Comparison of ENCODE assay signal across 8 cellular contexts in genomic region chrX:69285881-69286545, GRCh38.
A peak's percentile ranks its signal among the peaks of the same experiment; 100 is the strongest.
DNase-seq lines count a peak whose midpoint lies in the region; ATAC-seq and TF ChIP-seq lines count a peak whose summit lies in the region.

No MANE protein-coding gene starts in this region.

- CTCF ChIA-PET in CD8-positive, alpha-beta memory T cell (lab: Charles Lee) = interaction anchor here (1.3 to 2.1 kb wide), 3 partner anchors 452 to 463 kb away, joined by 3 to 8 read pairs (median 4); partner anchors contain the start of gene EFNB1
- CTCF ChIA-PET in naive thymus-derived CD4-positive, alpha-beta T cell (lab: Charles Lee) = interaction anchor here (0.8 to 1.6 kb wide), 3 partner anchors 458 to 847 kb away, joined by 3 to 8 read pairs (median 4); partner anchors contain the start of genes EFNB1 and IGBP1

- POLR2A ChIA-PET in CD8-positive, alpha-beta memory T cell (lab: Charles Lee) = no interaction called here
- POLR2A ChIA-PET in naive thymus-derived CD4-positive, alpha-beta T cell (lab: Charles Lee) = no interaction called here

- intact Hi-C loops in esophagus squamous epithelium (cut with DNase I) = loop anchor here (5.0 kb wide), 1 partner anchor 464 kb away; no protein-coding TSS in a partner anchor
- intact Hi-C loops in naive thymus-derived CD4-positive, alpha-beta T cell (cut with micrococcal nuclease) = loop anchor here (1.0 to 10.0 kb wide), 4 partner anchors 121 to 458 kb away; partner anchors contain the start of gene PJA1 (in 1 of the 2)

- TF ChIP-seq POLR2A in esophagus squamous epithelium (IDR thresholded peaks at IDR 0.05) = no peak

- no peaks in the 10 kb centered on the region for H3K36me3 ChIP-seq in CD8-positive, alpha-beta memory T cell (ENCODE audit: insufficient read depth, low read length)
- H3K36me3 ChIP-seq in esophagus squamous epithelium = no peaks in the 10 kb centered on the region
- H3K36me3 ChIP-seq in naive thymus-derived CD4-positive, alpha-beta T cell (ENCODE audit: control insufficient read depth in 2 of 3, insufficient read depth in 3 of 3, low read length in 3 of 3) = no peaks in the 10 kb centered on the region

- 0 to 22% methylated on average over 5 to 16 of the region's 31 CpGs for WGBS in esophagus squamous epithelium, 2 donors

- H3K4me3 Mint-ChIP-seq in CD8-positive, alpha-beta memory T cell = peak overlapping the region in 6 of 7 donors; percentile 19 to 74 (median 44)
- peak overlapping the region in 7 of 10 donors; percentile 12 to 53 (median 38) for H3K4me3 Mint-ChIP-seq in naive thymus-derived CD4-positive, alpha-beta T cell
- H3K4me3 Mint-ChIP-seq in stimulated activated memory B cell treated with anti-CD40 and anti-IgM and Interleukin-4, amounts not matched to agents 10 μg/mL and 1 μg/mL and 100 μg/mL, for 72 hours = peak overlapping the region; percentile 64

- no peaks in the 10 kb centered on the region for H3K36me3 Mint-ChIP-seq in CD8-positive, alpha-beta memory T cell
- no peaks in the 10 kb centered on the region for H3K36me3 Mint-ChIP-seq in naive thymus-derived CD4-positive, alpha-beta T cell
- H3K36me3 Mint-ChIP-seq in stimulated activated memory B cell treated with anti-CD40 and anti-IgM and Interleukin-4, amounts not matched to agents 10 μg/mL and 1 μg/mL and 100 μg/mL, for 72 hours = no peaks in the 10 kb centered on the region

- H3K9me3 Mint-ChIP-seq in CD8-positive, alpha-beta memory T cell = no peaks in the 10 kb centered on the region
- no peaks in the 10 kb centered on the region for H3K9me3 Mint-ChIP-seq in naive thymus-derived CD4-positive, alpha-beta T cell
- no peaks in the 10 kb centered on the region for H3K9me3 Mint-ChIP-seq in stimulated activated memory B cell treated with anti-CD40 and anti-IgM and Interleukin-4, amounts not matched to agents 10 μg/mL and 1 μg/mL and 100 μg/mL, for 72 hours

- no peak overlapping the region for H3K27ac ChIP-seq in CD8-positive, alpha-beta memory T cell (ENCODE audit: low read depth, low read length)
- peak overlapping the region in 3 of 4 donors; percentile 43 to 54 (median 49) for H3K27ac ChIP-seq in esophagus squamous epithelium
- H3K27ac ChIP-seq in naive thymus-derived CD4-positive, alpha-beta T cell (ENCODE audit: low read depth, low read length) = no peak overlapping the region

- peak; percentile 28 to 55 (median 37) for DNase-seq in CD8-positive, alpha-beta memory T cell
- DNase-seq in NCI-H345 (lab: John Stamatoyannopoulos, UW) (peak; percentile 56), activated T-cell treated with anti-CD3 and anti-CD28 coated beads for 4 hours (peak; percentile 32), esophagus squamous epithelium (lab: John Stamatoyannopoulos, UW) (no peak)
- peak; percentile 10 to 67 (median 48) for DNase-seq in naive thymus-derived CD4-positive, alpha-beta T cell

- peak; percentile 67 to 88 (median 80) for TF ChIP-seq CTCF in esophagus squamous epithelium (IDR thresholded peaks at IDR 0.05)

- peaks cover 0 to 19% of the 10 kb centered on the region in 2 donors for H3K27me3 Mint-ChIP-seq in CD8-positive, alpha-beta memory T cell
- H3K27me3 Mint-ChIP-seq in naive thymus-derived CD4-positive, alpha-beta T cell = no peaks in the 10 kb centered on the region
- peaks cover 9% of the 10 kb centered on the region for H3K27me3 Mint-ChIP-seq in stimulated activated memory B cell treated with anti-CD40 and anti-IgM and Interleukin-4, amounts not matched to agents 10 μg/mL and 1 μg/mL and 100 μg/mL, for 72 hours

- H3K9me3 ChIP-seq in CD8-positive, alpha-beta memory T cell (ENCODE audit: low read length) = no peaks in the 10 kb centered on the region
- H3K9me3 ChIP-seq in esophagus squamous epithelium = no peaks in the 10 kb centered on the region
- no peaks in the 10 kb centered on the region for H3K9me3 ChIP-seq in naive thymus-derived CD4-positive, alpha-beta T cell (ENCODE audit: control insufficient read depth in 2 of 3, low read length in 3 of 3)

- no peak overlapping the region for H3K4me3 ChIP-seq in CD8-positive, alpha-beta memory T cell (ENCODE audit: low read length)
- peak overlapping the region; percentile 18 to 61 (median 44) for H3K4me3 ChIP-seq in esophagus squamous epithelium
- no peak overlapping the region for H3K4me3 ChIP-seq in naive thymus-derived CD4-positive, alpha-beta T cell (ENCODE audit: low read length)

- H3K4me1 ChIP-seq in CD8-positive, alpha-beta memory T cell (ENCODE audit: insufficient read depth, low read length) = no peaks in the 10 kb centered on the region
- H3K4me1 ChIP-seq in esophagus squamous epithelium = peaks cover 6 to 25% (median 11%) of the 10 kb centered on the region in 3 donors
- no peaks in the 10 kb centered on the region for H3K4me1 ChIP-seq in naive thymus-derived CD4-positive, alpha-beta T cell (ENCODE audit: control insufficient read depth in 2 of 2, insufficient read depth in 2 of 2, low read length in 2 of 2)

- H3K4me1 Mint-ChIP-seq in CD8-positive, alpha-beta memory T cell = no peaks in the 10 kb centered on the region
- no peaks in the 10 kb centered on the region for H3K4me1 Mint-ChIP-seq in naive thymus-derived CD4-positive, alpha-beta T cell
- no peaks in the 10 kb centered on the region for H3K4me1 Mint-ChIP-seq in stimulated activated memory B cell treated with anti-CD40 and anti-IgM and Interleukin-4, amounts not matched to agents 10 μg/mL and 1 μg/mL and 100 μg/mL, for 72 hours

- ATAC-seq in GM21825 (IDR thresholded peaks at IDR 0.05; ENCODE audit: unreplicated experiment) (peak; percentile 52), GM21526 (IDR thresholded peaks at IDR 0.05; ENCODE audit: low FRiP score, unreplicated experiment) (no peak)
- ATAC-seq in naive thymus-derived CD4-positive, alpha-beta T cell = peak; percentile 76
- ATAC-seq in stimulated activated memory B cell treated with anti-CD40 and anti-IgM and Interleukin-4, amounts not matched to agents 10 μg/mL and 1 μg/mL and 100 μg/mL, for 72 hours = peak; percentile 53

- H3K27ac Mint-ChIP-seq in CD8-positive, alpha-beta memory T cell = no peak overlapping the region
- H3K27ac Mint-ChIP-seq in naive thymus-derived CD4-positive, alpha-beta T cell = no peak overlapping the region
- no peak overlapping the region for H3K27ac Mint-ChIP-seq in stimulated activated memory B cell treated with anti-CD40 and anti-IgM and Interleukin-4, amounts not matched to agents 10 μg/mL and 1 μg/mL and 100 μg/mL, for 72 hours

- no peaks in the 10 kb centered on the region for H3K27me3 ChIP-seq in CD8-positive, alpha-beta memory T cell (ENCODE audit: insufficient read depth, low read length, poor library complexity, severe bottlenecking)
- H3K27me3 ChIP-seq in esophagus squamous epithelium = peaks cover 0 to 4% (median 0%) of the 10 kb centered on the region in 4 donors
- H3K27me3 ChIP-seq in naive thymus-derived CD4-positive, alpha-beta T cell (ENCODE audit: control insufficient read depth in 2 of 2, insufficient read depth in 2 of 2, low read length in 2 of 2) = no peaks in the 10 kb centered on the region

Comparison
In these comparisons a context has a peak if more than half of its experiments do, and no peak if none do; other contexts are left out.
1. H3K27ac ChIP-seq: peak in esophagus squamous epithelium (3 of 4); none in CD8-positive, alpha-beta memory T cell (single experiment) and naive thymus-derived CD4-positive, alpha-beta T cell (single experiment).
2. H3K4me3 ChIP-seq: peak in esophagus squamous epithelium (4 of 4); none in CD8-positive, alpha-beta memory T cell (single experiment) and naive thymus-derived CD4-positive, alpha-beta T cell (single experiment).
3. Peak in every context shown above with its lines, with median percentiles within 50 percentile points of each other: H3K4me3 Mint-ChIP-seq.